27 cellular contexts compared by ENCODE assay signal in the genomic region with DNA sequence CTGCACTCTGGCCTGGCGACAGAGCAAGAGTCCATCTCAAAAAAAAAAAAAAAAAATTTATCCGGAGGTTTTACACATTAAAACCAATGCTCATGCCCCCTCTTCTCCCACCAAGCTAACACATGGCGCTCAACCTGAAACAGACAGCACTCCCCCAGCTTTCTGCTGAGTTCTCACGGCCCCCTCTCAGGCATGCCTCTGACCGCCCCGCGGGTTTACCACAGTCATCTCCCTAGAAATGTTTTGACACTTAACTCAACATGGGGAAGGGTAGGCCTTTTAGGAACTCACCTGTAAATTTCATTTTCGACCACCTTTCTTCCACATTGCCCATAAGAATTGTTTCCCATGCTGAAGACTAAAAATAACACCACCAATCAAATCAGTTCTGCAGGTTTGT.
"Had no signal": no experiment of that assay in that cellular context is flagged by ENCODE, and none has a peak within 500 bp of the region (broad histone marks: within the 10 kb centered on the region; RNA-seq: fewer than 3 reads in every experiment).

No MANE protein-coding gene starts in this region.

- ATAC-seq: foreskin keratinocyte; heart right ventricle; left cardiac atrium; left lung; naive thymus-derived CD4-positive, alpha-beta T cell; psoas muscle; right cardiac atrium; stimulated activated memory B cell treated with anti-CD40 and anti-IgM and Interleukin-4, amounts not matched to agents 10 μg/mL and 1 μg/mL and 100 μg/mL, for 72 hours; stimulated activated naive CD8-positive, alpha-beta T cell treated with anti-CD3 and anti-CD28 coated beads, Interleukin-15, Interleukin-2, amounts not matched to agents 100 U/mL and 50 U/mL, for 24 hours; upper lobe of right lung had no signal

- H3K9me3 Mint-ChIP-seq: naive thymus-derived CD4-positive, alpha-beta T cell; nephron; neural progenitor cell; stimulated activated memory B cell treated with anti-CD40 and anti-IgM and Interleukin-4, amounts not matched to agents 10 μg/mL and 1 μg/mL and 100 μg/mL, for 72 hours had no signal

- H3K9me3 ChIP-seq: esophagus muscularis mucosa, heart right ventricle, left lung, psoas muscle, sigmoid colon, testis, tibial artery, upper lobe of right lung, uterus had no signal

- H3K4me3 Mint-ChIP-seq: naive thymus-derived CD4-positive, alpha-beta T cell; nephron; neural progenitor cell; stimulated activated memory B cell treated with anti-CD40 and anti-IgM and Interleukin-4, amounts not matched to agents 10 μg/mL and 1 μg/mL and 100 μg/mL, for 72 hours had no signal

- H3K4me2 ChIP-seq: neural progenitor cell had no signal

- H3K4me1 ChIP-seq: esophagus muscularis mucosa, foreskin keratinocyte, heart right ventricle, left lung, neural progenitor cell, psoas muscle, sigmoid colon, testis, tibial artery, upper lobe of right lung, uterus had no signal

- H3K27ac ChIP-seq: coronary artery, esophagus muscularis mucosa, foreskin keratinocyte, heart right ventricle, left lung, neural progenitor cell, psoas muscle, sigmoid colon, testis, tibial artery, upper lobe of right lung, uterus had no signal

- H3K27me3 ChIP-seq: esophagus muscularis mucosa, foreskin keratinocyte, heart right ventricle, left lung, neural progenitor cell, sigmoid colon, testis, tibial artery, upper lobe of right lung, uterus had no signal

- H3K4me1 Mint-ChIP-seq: nephron, neural progenitor cell had no signal

- DNase-seq: dermis blood vessel endothelial cell; effector memory CD4-positive, alpha-beta T cell; foreskin keratinocyte; glutamatergic neuron; heart right ventricle; hippocampal formation; left cardiac atrium; mammary epithelial cell; mesendoderm; midbrain; naive thymus-derived CD4-positive, alpha-beta T cell; sigmoid colon; stimulated activated CD4-positive, alpha-beta T cell treated with anti-CD3 and anti-CD28 coated beads, Interleukin-4, amount 100 ng/mL, for 4 hours; stimulated activated naive CD8-positive, alpha-beta T cell treated with anti-CD3 and anti-CD28 coated beads, Interleukin-15, Interleukin-2, amounts not matched to agents 100 U/mL and 50 U/mL, for 24 hours; substantia nigra; testis; tibial artery; upper lobe of right lung; uterus had no signal

- H3K4me3 ChIP-seq: coronary artery, esophagus muscularis mucosa, heart right ventricle, left lung, neural progenitor cell, psoas muscle, sigmoid colon, testis, tibial artery, upper lobe of right lung, uterus had no signal

- H3K27ac Mint-ChIP-seq: naive thymus-derived CD4-positive, alpha-beta T cell; nephron; neural progenitor cell; stimulated activated memory B cell treated with anti-CD40 and anti-IgM and Interleukin-4, amounts not matched to agents 10 μg/mL and 1 μg/mL and 100 μg/mL, for 72 hours had no signal

- H2AFZ ChIP-seq: neural progenitor cell had no signal

- H3K36me3 ChIP-seq: neural progenitor cell, uterus had no signal

- H3K27me3 Mint-ChIP-seq: naive thymus-derived CD4-positive, alpha-beta T cell; stimulated activated memory B cell treated with anti-CD40 and anti-IgM and Interleukin-4, amounts not matched to agents 10 μg/mL and 1 μg/mL and 100 μg/mL, for 72 hours had no signal

- H3K9ac ChIP-seq: neural progenitor cell had no signal
